ENCODE assay signal across 9 cellular contexts in the genomic region with DNA sequence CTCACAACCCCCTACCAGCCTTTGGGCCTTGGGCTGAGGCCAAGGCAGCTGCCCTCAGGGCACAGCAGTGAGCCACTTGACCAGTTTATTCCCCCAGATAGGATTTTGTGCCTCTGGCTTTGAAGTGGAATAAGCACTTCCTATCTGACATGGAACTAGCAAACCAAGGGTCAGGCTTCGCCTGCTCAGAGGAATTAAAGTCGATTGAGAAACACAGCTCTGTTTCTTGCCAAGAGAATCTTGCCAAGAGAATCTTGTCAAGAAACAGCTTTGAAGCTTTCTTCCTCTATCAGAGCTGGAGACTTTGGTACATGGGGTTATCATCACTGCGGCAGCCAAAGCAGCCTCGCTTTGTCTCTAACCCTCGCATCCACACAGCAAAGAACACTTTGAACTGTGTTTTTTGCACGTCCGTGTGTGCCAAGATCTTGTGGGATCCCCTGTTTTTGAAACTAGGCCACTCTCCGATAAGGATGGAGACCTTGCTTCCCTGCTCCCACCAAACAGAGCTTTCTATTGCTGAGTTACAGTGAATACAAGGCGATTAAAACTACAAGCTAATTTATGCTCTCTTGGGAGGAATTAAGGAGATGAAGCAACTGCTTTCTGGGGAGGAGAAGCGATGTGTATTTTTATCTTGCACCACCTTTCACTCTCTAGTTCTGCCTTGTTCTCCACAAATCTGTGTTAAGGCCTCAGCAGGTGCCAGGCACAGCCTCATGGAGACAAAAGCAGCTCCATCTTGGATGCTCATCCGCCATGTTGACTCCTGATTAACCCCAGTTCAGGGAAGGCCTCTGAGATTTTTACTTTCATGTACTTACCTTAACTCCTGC.
DNase-seq lines count a peak whose midpoint lies in the region; ATAC-seq, FAIRE-seq and TF ChIP-seq lines count a peak whose summit lies in the region.
"Had no signal": no experiment of that assay in that cellular context is flagged by ENCODE, and none has a peak within 500 bp of the region (broad histone marks: within the 10 kb centered on the region; RNA-seq: fewer than 3 reads in every experiment).

No MANE protein-coding gene starts in this region.

- peak; percentile 84 for FAIRE-seq in D721Med (lab: Jason Lieb, UNC)

- H3K27ac ChIP-seq in heart left ventricle, result peak overlapping the region in 2 of 12 donors; percentile 3 to 81

- 45 to 64% (median 58%) methylated on average over 11 of the region's 11 CpGs for WGBS in heart left ventricle, 4 donors

- ATAC-seq in heart left ventricle, result peak; percentile 20 to 70 (median 45)
- peak; percentile 95 for ATAC-seq in sciatic nerve
- ATAC-seq in HG03108 (IDR thresholded peaks at IDR 0.05; ENCODE audit: unreplicated experiment), result no peak
- ATAC-seq in SK-N-SH treated with all-trans-retinoic acid at 6 μM for 48 hours, result no peak
- ATAC-seq in GM21737 (IDR thresholded peaks at IDR 0.05; ENCODE audit: unreplicated experiment), result no peak

- H3K4me3 ChIP-seq in heart left ventricle, result no peak overlapping the region

- TF ChIP-seq CTCF in D721Med (IDR thresholded peaks at IDR 0.05; ENCODE audit: insufficient read depth, missing control alignments), result no peak
- TF ChIP-seq CTCF in heart left ventricle (IDR thresholded peaks at IDR 0.05), result no peak

- intact Hi-C loops in heart left ventricle (cut with DNase I), result no loop called here
- intact Hi-C loops in sciatic nerve (cut with DNase I), result no loop called here

- H3K36me3 ChIP-seq in heart left ventricle, result no peaks in the 10 kb centered on the region

- no peaks in the 10 kb centered on the region for H3K9me3 ChIP-seq in heart left ventricle

- DNase-seq in D721Med (ENCODE audit: insufficient read length, low spot score), result peak; percentile 60
- peak; percentile 68 for DNase-seq in NCI-H82 treated with DMSO at 0.1 percent for 48 hours (lab: John Stamatoyannopoulos, UW; ENCODE audit: unreplicated experiment)
- DNase-seq in heart left ventricle, result no peak
- no peak for DNase-seq in sciatic nerve (ENCODE audit: low spot score)
- DNase-seq in NK-92 (lab: John Stamatoyannopoulos, UW; ENCODE audit: unreplicated experiment), result no peak
- DNase-seq: amniotic stem cell had no signal

- H3K4me1 ChIP-seq in heart left ventricle, result peaks cover 0 to 25% (median 0%) of the 10 kb centered on the region in 12 donors

- peaks cover 0 to 6% (median 0%) of the 10 kb centered on the region in 9 donors for H3K27me3 ChIP-seq in heart left ventricle

- TF ChIP-seq POLR2A in heart left ventricle (IDR thresholded peaks at IDR 0.05), result no peak

TF ChIP-seq in SK-N-SH treated with all-trans-retinoic acid at 6 μM for 48 hours, 23 proteins besides CTCF, POLR2A, EP300 and RAD21:
- TF ChIP-seq TOX (CRISPR knock-in tag; IDR thresholded peaks at IDR 0.05; ENCODE audit: borderline replicate concordance) (no peak), ZC3H10 (CRISPR knock-in tag; IDR thresholded peaks at IDR 0.05) (no peak), ZNF70 (CRISPR knock-in tag; IDR thresholded peaks at IDR 0.05) (no peak), ZFP30 (CRISPR knock-in tag; IDR thresholded peaks at IDR 0.05) (no peak), SNAI2 (CRISPR knock-in tag; IDR thresholded peaks at IDR 0.05) (no peak), ISL1 (CRISPR knock-in tag; IDR thresholded peaks at IDR 0.05) (no peak)

Comparison
In these comparisons a context has a peak if more than half of its experiments do, and no peak if none do; other contexts are left out.
1. DNase-seq: peak in D721Med (single experiment) and NCI-H82 treated with DMSO at 0.1 percent for 48 hours (single experiment); none in heart left ventricle (0 of 5), sciatic nerve (single experiment) and NK-92 (single experiment).
2. ATAC-seq: peak in heart left ventricle (4 of 4) and sciatic nerve (single experiment); none in HG03108 (single experiment), SK-N-SH treated with all-trans-retinoic acid at 6 μM for 48 hours (single experiment) and GM21737 (single experiment).